In genomic region chr1:94209425-94209824, GRCh38 we compare ENCODE assay signal across 1 cellular context.
A peak's percentile ranks its signal among the peaks of the same experiment; 100 is the strongest.
TF ChIP-seq lines count a peak whose summit lies in the region.

No MANE protein-coding gene starts in this region.

TF ChIP-seq in HepG2, 621 proteins besides CTCF, POLR2A, EP300 and RAD21 (continued from another document and continues in another):
- TF ChIP-seq NR0B2 (CRISPR knock-in tag; IDR thresholded peaks at IDR 0.05) (no peak), HOMEZ (CRISPR knock-in tag; IDR thresholded peaks at IDR 0.05; ENCODE audit: low read depth) (peak; percentile 66; the same call in 1 of the 2 replicates), ZNF776 (CRISPR knock-in tag; IDR thresholded peaks at IDR 0.05) (no peak), CENPX (CRISPR knock-in tag; IDR thresholded peaks at IDR 0.05) (no peak), HNF1A (IDR thresholded peaks at IDR 0.05; ENCODE audit: low read depth) (peak; percentile 45; the same call in 1 of the 2 replicates), HNF1A (CRISPR knock-in tag; IDR thresholded peaks at IDR 0.05; ENCODE audit: borderline replicate concordance) (no peak), ZNF275 (CRISPR knock-in tag; IDR thresholded peaks at IDR 0.05; ENCODE audit: borderline replicate concordance) (no peak), SMARCE1 (IDR thresholded peaks at IDR 0.05; ENCODE audit: borderline replicate concordance) (no peak), ZSCAN20 (CRISPR knock-in tag; IDR thresholded peaks at IDR 0.05; ENCODE audit: borderline replicate concordance) (no peak), EED (CRISPR knock-in tag; IDR thresholded peaks at IDR 0.05) (no peak), FUBP1 (CRISPR knock-in tag; IDR thresholded peaks at IDR 0.05; ENCODE audit: borderline replicate concordance) (no peak), RBM22 (optimal IDR thresholded peaks at IDR 0.05; ENCODE audit: low read length) (no peak), EHMT2 (IDR thresholded peaks at IDR 0.05; ENCODE audit: borderline replicate concordance, low read depth, low read length) (no peak), NCOA1 (CRISPR knock-in tag; IDR thresholded peaks at IDR 0.05) (no peak), BCL6 (CRISPR knock-in tag; IDR thresholded peaks at IDR 0.05) (peak; percentile 36; the same call in 1 of the 2 replicates), SOX6 (IDR thresholded peaks at IDR 0.05) (no peak), SOX6 (CRISPR knock-in tag; IDR thresholded peaks at IDR 0.05) (no peak), HOXA3 (CRISPR knock-in tag; IDR thresholded peaks at IDR 0.05) (no peak), ESRRA (CRISPR knock-in tag; IDR thresholded peaks at IDR 0.05; ENCODE audit: low read depth) (no peak), ZMYM3 (CRISPR knock-in tag; IDR thresholded peaks at IDR 0.05) (no peak), SOX5 (CRISPR knock-in tag; IDR thresholded peaks at IDR 0.05; ENCODE audit: borderline replicate concordance) (0 out of 2 replicates have a peak, but pooled peaks have one; percentile 12), ZNF746 (CRISPR knock-in tag; IDR thresholded peaks at IDR 0.05) (no peak), ZNF772 (CRISPR knock-in tag; IDR thresholded peaks at IDR 0.05) (no peak), KDM6A (CRISPR knock-in tag; IDR thresholded peaks at IDR 0.05; ENCODE audit: low read depth) (0 out of 2 replicates have a peak, but pooled peaks have one; percentile 20), CEBPB (IDR thresholded peaks at IDR 0.05; ENCODE audit: borderline replicate concordance, low read depth, low read length) (peak; percentile 84), MLLT10 (CRISPR knock-in tag; IDR thresholded peaks at IDR 0.05) (no peak), LCORL (IDR thresholded peaks at IDR 0.05) (no peak), LCORL (CRISPR knock-in tag; IDR thresholded peaks at IDR 0.05) (no peak), ZFP91 (CRISPR knock-in tag; IDR thresholded peaks at IDR 0.05; ENCODE audit: borderline replicate concordance) (no peak), CENPT (CRISPR knock-in tag; IDR thresholded peaks at IDR 0.05; ENCODE audit: low read depth) (no peak), UBTF (CRISPR knock-in tag; IDR thresholded peaks at IDR 0.05) (no peak), ZNF354B (CRISPR knock-in tag; IDR thresholded peaks at IDR 0.05) (no peak), ZNF496 (CRISPR knock-in tag; IDR thresholded peaks at IDR 0.05; ENCODE audit: insufficient replicate concordance) (no peak), ZNF841 (CRISPR knock-in tag; IDR thresholded peaks at IDR 0.05; ENCODE audit: borderline replicate concordance) (no peak), TFDP2 (CRISPR knock-in tag; IDR thresholded peaks at IDR 0.05) (no peak), XBP1 (CRISPR knock-in tag; IDR thresholded peaks at IDR 0.05) (no peak), ZNF703 (CRISPR knock-in tag; IDR thresholded peaks at IDR 0.05; ENCODE audit: borderline replicate concordance) (no peak), DZIP1 (CRISPR knock-in tag; IDR thresholded peaks at IDR 0.05) (no peak), SNAPC2 (CRISPR knock-in tag; IDR thresholded peaks at IDR 0.05) (no peak), MYC (CRISPR knock-in tag; IDR thresholded peaks at IDR 0.05; ENCODE audit: borderline replicate concordance) (no peak), ZNF839 (CRISPR knock-in tag; IDR thresholded peaks at IDR 0.05; ENCODE audit: borderline replicate concordance) (no peak), ZNF225 (CRISPR knock-in tag; IDR thresholded peaks at IDR 0.05) (no peak), ZNF549 (CRISPR knock-in tag; IDR thresholded peaks at IDR 0.05) (no peak), ZNF598 (CRISPR knock-in tag; IDR thresholded peaks at IDR 0.05; ENCODE audit: borderline replicate concordance) (no peak), FOXK2 (IDR thresholded peaks at IDR 0.05) (no peak), GATAD2A (CRISPR knock-in tag; IDR thresholded peaks at IDR 0.05) (peak; percentile 73), ZEB1 (IDR thresholded peaks at IDR 0.05; ENCODE audit: insufficient replicate concordance, low read depth) (no peak), CBX2 (IDR thresholded peaks at IDR 0.05; ENCODE audit: low read depth, low read length) (no peak), CBX2 (CRISPR knock-in tag; IDR thresholded peaks at IDR 0.05; ENCODE audit: low read depth) (no peak), AGO1 (IDR thresholded peaks at IDR 0.05; ENCODE audit: low read depth, low read length, poor library complexity, severe bottlenecking) (no peak)
